ENCODE assay signal across 23 cellular contexts in the genomic region with DNA sequence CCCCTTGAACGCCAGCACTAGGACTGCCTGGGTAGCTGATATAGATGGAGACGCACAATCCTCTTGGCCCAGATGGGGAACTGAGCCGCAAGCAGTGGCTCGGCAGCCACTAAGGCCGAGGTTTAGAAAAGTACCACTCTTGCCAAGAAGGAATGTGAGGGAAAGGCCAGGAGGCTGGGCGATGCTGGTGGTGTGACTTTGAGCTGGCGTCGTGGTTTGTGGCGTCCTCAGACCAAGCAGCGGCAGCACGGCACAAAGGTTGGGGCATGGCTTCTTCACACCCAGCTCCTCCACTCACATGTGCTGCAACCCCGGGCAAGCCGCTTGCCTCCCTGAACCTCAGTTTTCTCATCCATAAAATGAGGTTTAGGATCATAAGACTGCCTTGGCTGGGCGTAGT. TPM values are rescaled to one million over a fixed set of nuclear protein-coding genes. Genes with fewer than 3 reads are reported as not detected.
DNase-seq lines count a peak whose midpoint lies in the region; ATAC-seq, FAIRE-seq and TF ChIP-seq lines count a peak whose summit lies in the region.
"Had no signal": no experiment of that assay in that cellular context is flagged by ENCODE, and none has a peak within 500 bp of the region (broad histone marks: within the 10 kb centered on the region; RNA-seq: fewer than 3 reads in every experiment).

No MANE protein-coding gene starts in this region.

- no peaks in the 10 kb centered on the region for H3K36me3 ChIP-seq in breast epithelium
- H3K36me3 ChIP-seq in H1 (ENCODE audit: control insufficient read depth in 2 of 4, insufficient read depth in 4 of 4, low read length in 3 of 4) = peaks cover 0 to 20% (median 5%) of the 10 kb centered on the region in 4 experiments; a peak in 5 of 8 replicates
- H3K36me3 ChIP-seq in osteoblast (ENCODE audit: insufficient read depth, low read length) = peaks cover 24% of the 10 kb centered on the region
- no peaks in the 10 kb centered on the region for H3K36me3 ChIP-seq in transverse colon

- 0 out of 2 replicates have a peak overlapping the region, but pooled peaks have one; percentile 13 for H2BK5ac ChIP-seq in H1 (ENCODE audit: low read depth, low read length)

- no peak overlapping the region for H2AFZ ChIP-seq in H1 (ENCODE audit: low read length)
- no peak overlapping the region for H2AFZ ChIP-seq in osteoblast (ENCODE audit: low read length)

- H4K5ac ChIP-seq in H1 (ENCODE audit: insufficient read length, low read depth, low read length) = no peak overlapping the region

- H3K4ac ChIP-seq in H1 (replicated peaks; ENCODE audit: insufficient read length, low read depth, low read length) = no peak overlapping the region

- no peaks in the 10 kb centered on the region for H3K27me3 ChIP-seq in breast epithelium
- no peaks in the 10 kb centered on the region for H3K27me3 ChIP-seq in H1 (replicated peaks in 1 of 4; ENCODE audit: control insufficient read depth in 3 of 4, extremely low read depth in 1 of 4, insufficient read depth in 3 of 4, low read length in 3 of 4)
- no peaks in the 10 kb centered on the region for H3K27me3 ChIP-seq in osteoblast (ENCODE audit: insufficient read depth, low read length)
- H3K27me3 ChIP-seq in transverse colon = no peaks in the 10 kb centered on the region
- H3K27me3 ChIP-seq: SJSA1 had no signal

- TF ChIP-seq CTCF in breast epithelium (IDR thresholded peaks at IDR 0.05) (no peak), MCF 10A (IDR thresholded peaks at IDR 0.05; ENCODE audit: unreplicated experiment) (no peak), H1 (IDR thresholded peaks at IDR 0.05; ENCODE audit: control extremely low read depth in 1 of 3, insufficient read depth in 1 of 3, low read depth in 1 of 3, low read length in 3 of 3) (no peak), osteoblast (IDR thresholded peaks at IDR 0.05; ENCODE audit: extremely low read depth, low read depth, low read length) (no peak), transverse colon (IDR thresholded peaks at IDR 0.05) (no peak)

- no peak overlapping the region for H3K18ac ChIP-seq in H1 (ENCODE audit: extremely low read depth, low read length)

- H3K79me2 ChIP-seq in H1 (ENCODE audit: control insufficient read depth in 1 of 2, insufficient read depth in 2 of 2, low read length in 2 of 2) = peaks cover 0 to 10% of the 10 kb centered on the region in 2 experiments; a peak in 1 of 4 replicates
- H3K79me2 ChIP-seq in osteoblast (ENCODE audit: insufficient read depth, low read length) = peaks cover 35% of the 10 kb centered on the region

- POLR2A ChIA-PET in MCF 10A (lab: Yijun Ruan, JAX) = no interaction called here
- POLR2A ChIA-PET in H1 (lab: Charles Lee; ENCODE audit: partially characterized antibody) = no interaction called here

- intact Hi-C loops in breast epithelium (cut with DNase I; ENCODE audit: low total_unique reads) = no loop called here
- intact Hi-C loops in MCF 10A (cut with micrococcal nuclease) = no loop called here
- intact Hi-C loops in transverse colon (cut with DNase I; ENCODE audit: low total_unique reads) = no loop called here
- intact Hi-C loops in activated naive CD4-positive, alpha-beta T cell treated with anti-CD3 and anti-CD28 coated beads for 36 hours (cut with micrococcal nuclease) = no loop called here

- H3K56ac ChIP-seq in H1 (replicated peaks; ENCODE audit: insufficient read length, low read depth, low read length) = no peak overlapping the region

- no peak for FAIRE-seq in H1 (lab: Jason Lieb, UNC)
- FAIRE-seq: GM12891, RCC 7860 had no signal

- no peaks in the 10 kb centered on the region for H3K4me1 Mint-ChIP-seq in MCF 10A (ENCODE audit: insufficient read depth, unreplicated experiment)
- peaks cover 2% of the 10 kb centered on the region for H3K4me1 Mint-ChIP-seq in activated naive CD4-positive, alpha-beta T cell treated with anti-CD3 and anti-CD28 coated beads for 36 hours (ENCODE audit: low read depth)

- no peak overlapping the region for H3K27ac Mint-ChIP-seq in MCF 10A (ENCODE audit: low read depth, unreplicated experiment)
- no peak overlapping the region for H3K27ac Mint-ChIP-seq in activated naive CD4-positive, alpha-beta T cell treated with anti-CD3 and anti-CD28 coated beads for 36 hours
- H3K27ac Mint-ChIP-seq: CD8-positive, alpha-beta T cell had no signal

- H3K4me2 ChIP-seq in H1 (ENCODE audit: insufficient read depth in 1 of 2, low read depth in 2 of 2, low read length in 2 of 2) = no peak overlapping the region
- no peak overlapping the region for H3K4me2 ChIP-seq in osteoblast (ENCODE audit: insufficient read depth, low read length)

- TF ChIP-seq RAD21 in H1 (IDR thresholded peaks at IDR 0.05 in 1 of 2, conservative IDR thresholded peaks at IDR 0.05 in 1 of 2; ENCODE audit: low read depth in 2 of 2, low read length in 2 of 2) = no peak

- no peak overlapping the region for H3K4me3 ChIP-seq in breast epithelium
- no peak overlapping the region for H3K4me3 ChIP-seq in H1 (ENCODE audit: extremely low read depth in 1 of 4, insufficient read depth in 2 of 4, low read depth in 3 of 4, low read length in 4 of 4)
- no peak overlapping the region for H3K4me3 ChIP-seq in osteoblast (ENCODE audit: insufficient read depth, low read length)
- no peak overlapping the region for H3K4me3 ChIP-seq in transverse colon
- H3K4me3 ChIP-seq: SJSA1 had no signal

- DNase-seq in breast epithelium (ENCODE audit: low spot score in 2 of 2) (no peak), MCF 10A (ENCODE audit: unreplicated experiment) (no peak), H1 (ENCODE audit: low read depth in 1 of 2, low spot score in 2 of 2) (no peak), osteoblast (ENCODE audit: insufficient read length, low spot score, missing footprints) (peak; percentile 81), transverse colon (no peak), inferior parietal cortex (ENCODE audit: extremely low spot score) (no peak)
- DNase-seq in activated naive CD4-positive, alpha-beta T cell treated with anti-CD3 and anti-CD28 coated beads for 36 hours = no peak
- DNase-seq: 8988T; C1 segment of cervical spinal cord; CD8-positive, alpha-beta T cell; DMS153; KBM-7; NCI-H1105; NCI-H2029 treated with DMSO at 0.1 percent for 48 hours; NCI-H345; NCI-H524 treated with DMSO at 0.1 percent for 48 hours; NCI-H82; OCI-M1 had no signal

- H3K9me3 ChIP-seq in breast epithelium (no peaks in the 10 kb centered on the region), H1 (ENCODE audit: insufficient read depth in 2 of 2, low read depth in 1 of 2, low read length in 1 of 2) (no peaks in the 10 kb centered on the region), osteoblast (ENCODE audit: low read depth, low read length) (no peaks in the 10 kb centered on the region), transverse colon (no peaks in the 10 kb centered on the region)
- H3K9me3 ChIP-seq: SJSA1 had no signal

- H3K27me3 Mint-ChIP-seq in MCF 10A (ENCODE audit: insufficient read depth, unreplicated experiment) = no peaks in the 10 kb centered on the region
- no peaks in the 10 kb centered on the region for H3K27me3 Mint-ChIP-seq in activated naive CD4-positive, alpha-beta T cell treated with anti-CD3 and anti-CD28 coated beads for 36 hours (ENCODE audit: low read depth)

- H3K23ac ChIP-seq in H1 (ENCODE audit: insufficient read length) = no peak overlapping the region

- H3K9ac ChIP-seq in H1 (replicated peaks in 1 of 4; ENCODE audit: extremely low read depth in 1 of 4, low read depth in 3 of 4, low read length in 3 of 4) = no peak overlapping the region

- H2AK5ac ChIP-seq in H1 (ENCODE audit: low read depth, low read length) = no peak overlapping the region

- H4K91ac ChIP-seq in H1 (replicated peaks; ENCODE audit: insufficient read length, low read length) = no peak overlapping the region

- in situ Hi-C loops in transverse colon (cut with MboI; ENCODE audit: low pct_ligation_motif_present in 1 of 4, low pct_unique_long_range_greater_than_20kb in 1 of 4, low sequenced_read_pairs in 3 of 4) = no loop called here

- TF ChIP-seq EP300 in H1 (IDR thresholded peaks at IDR 0.05; ENCODE audit: borderline replicate concordance in 1 of 2, low read depth in 2 of 2, low read length in 2 of 2) (no peak), transverse colon (IDR thresholded peaks at IDR 0.05; ENCODE audit: low read depth) (no peak)

- H3K4me3 Mint-ChIP-seq in MCF 10A (ENCODE audit: unreplicated experiment) = no peak overlapping the region
- H3K4me3 Mint-ChIP-seq in activated naive CD4-positive, alpha-beta T cell treated with anti-CD3 and anti-CD28 coated beads for 36 hours = no peak overlapping the region
- H3K4me3 Mint-ChIP-seq: CD8-positive, alpha-beta T cell had no signal

- H4K20me1 ChIP-seq in H1 (replicated peaks in 1 of 2; ENCODE audit: control insufficient read depth in 1 of 2, insufficient read depth in 2 of 2, low read length in 2 of 2) (peaks cover 7 to 8% of the 10 kb centered on the region in 2 experiments), osteoblast (ENCODE audit: insufficient read depth, low read length) (peaks cover 25% of the 10 kb centered on the region)

- WGBS in H1 (ENCODE audit: extremely low coverage in 1 of 2, insufficient coverage in 1 of 2, insufficient read length in 1 of 2, insufficient replicate concordance in 2 of 2, low coverage in 1 of 2, low lambda C conversion rate in 2 of 2, missing lambda C conversion rate in 1 of 2), 2 experiments = 91% methylated on average over 14 of the region's 14 CpGs; no CpG with 5 or more reads in 1 of the 2 experiments
- 90% methylated on average over 14 of the region's 14 CpGs; no CpG with 5 or more reads in 1 of the 2 donors for WGBS in transverse colon (ENCODE audit: low coverage in 1 of 2), 2 donors

- H3K9me3 Mint-ChIP-seq in MCF 10A (ENCODE audit: unreplicated experiment) = no peaks in the 10 kb centered on the region
- H3K9me3 Mint-ChIP-seq in activated naive CD4-positive, alpha-beta T cell treated with anti-CD3 and anti-CD28 coated beads for 36 hours = no peaks in the 10 kb centered on the region
- H3K9me3 Mint-ChIP-seq: CD8-positive, alpha-beta T cell had no signal

- H4K8ac ChIP-seq in H1 (ENCODE audit: extremely low read depth, insufficient read depth, low read length) = no peak overlapping the region; the same call in 1 of the 2 replicates

- H2BK20ac ChIP-seq in H1 (ENCODE audit: low read length) = no peak overlapping the region

- peaks cover 10% of the 10 kb centered on the region for H3K79me1 ChIP-seq in H1 (ENCODE audit: low read depth, low read length)

- H3K36me3 Mint-ChIP-seq in MCF 10A (ENCODE audit: insufficient read depth, unreplicated experiment) = peaks cover 35% of the 10 kb centered on the region
- peaks cover 20% of the 10 kb centered on the region for H3K36me3 Mint-ChIP-seq in activated naive CD4-positive, alpha-beta T cell treated with anti-CD3 and anti-CD28 coated beads for 36 hours (ENCODE audit: low read depth)

- CTCF ChIA-PET in MCF 10A (lab: Yijun Ruan, JAX) = interaction anchor here (2.4 to 3.8 kb wide), 2 partner anchors 14 to 99 kb away, joined by 7 to 22 read pairs; a partner anchor contains a TSS
- CTCF ChIA-PET in H1 (lab: Charles Lee; ENCODE audit: partially characterized antibody) = interaction anchor here (1.0 to 14.2 kb wide), 3 partner anchors 10 to 49 kb away, joined by 3 to 120 read pairs (median 4); no protein-coding TSS in a partner anchor
- CTCF ChIA-PET in activated naive CD4-positive, alpha-beta T cell treated with anti-CD3 and anti-CD28 coated beads for 36 hours (lab: Charles Lee) = interaction anchor here (0.7 to 0.8 kb wide), 2 partner anchors 100 to 115 kb away, joined by 3 to 5 read pairs; a partner anchor contains a TSS

- H3K4me1 ChIP-seq in breast epithelium (peaks cover 7 to 26% of the 10 kb centered on the region in 2 donors), H1 (replicated peaks in 1 of 4; ENCODE audit: control insufficient read depth in 3 of 4, insufficient read depth in 4 of 4, low read length in 3 of 4) (peaks cover 1 to 5% (median 3%) of the 10 kb centered on the region in 4 experiments), osteoblast (ENCODE audit: insufficient read depth, low read length) (peaks cover 8% of the 10 kb centered on the region), transverse colon (peaks cover 19 to 49% (median 25%) of the 10 kb centered on the region in 4 donors)
- H3K4me1 ChIP-seq: SJSA1 had no signal

- H2BK12ac ChIP-seq in H1 (ENCODE audit: low read depth, low read length) = no peak overlapping the region

- 0 out of 2 replicates have a peak, but pooled peaks cover 2% of the 10 kb centered on the region for H3K23me2 ChIP-seq in H1 (ENCODE audit: low read depth, low read length)

- no peak overlapping the region for H2BK120ac ChIP-seq in H1 (replicated peaks; ENCODE audit: low read depth, low read length)

- ATAC-seq in HG03378 (IDR thresholded peaks at IDR 0.05; ENCODE audit: unreplicated experiment) = no peak
- ATAC-seq: CD8-positive, alpha-beta T cell; Right ventricle myocardium inferior had no signal

- no TSS peak for BruUV-seq in MCF 10A (replicated peaks; lab: Mats Ljungman, UMichigan)

- no peak overlapping the region for H3K14ac ChIP-seq in H1 (ENCODE audit: insufficient read length)

- H3K27ac ChIP-seq in breast epithelium = peak overlapping the region; percentile 14 to 97
- H3K27ac ChIP-seq in H1 (ENCODE audit: low read depth, low read length) = no peak overlapping the region
- H3K27ac ChIP-seq in osteoblast (ENCODE audit: low read depth, low read length) = no peak overlapping the region
- peak overlapping the region; percentile 39 to 65 (median 59) for H3K27ac ChIP-seq in transverse colon
- H3K27ac ChIP-seq: SJSA1 had no signal

- TF ChIP-seq POLR2A in breast epithelium (IDR thresholded peaks at IDR 0.05) (no peak), H1 (IDR thresholded peaks at IDR 0.05; ENCODE audit: control extremely low read depth in 1 of 2, low read depth in 2 of 2, low read length in 2 of 2) (no peak), transverse colon (IDR thresholded peaks at IDR 0.05) (no peak)

- no peak overlapping the region for H2BK15ac ChIP-seq in H1 (ENCODE audit: low read length)

RNA-seq across cellular contexts. Expression of a gene that starts 15.6 kb away (rescaled TPM):
- 10 to 100 TPM; 44.0 to 76.8 (median 48.2) TPM for total RNA-seq in breast epithelium
- 23.1 and 23.3 TPM in 2 replicates for total RNA-seq in MCF 10A (2022)
- 33.7 and 35.6 TPM in 2 replicates for total RNA-seq in H1 (2021; fragmentation: NEBNext Ultra II Directional; extraction: Animal tissue kit (Norgen Biotek cat#: 25700))
- 52.9 and 61.8 TPM in 2 replicates for polyA plus RNA-seq in H1 (2011; rRNA removed)
- 38.7 TPM for polyA plus RNA-seq in H1 (2011; cell fraction: cytosol; rRNA removed)
- 50.3 TPM for polyA plus RNA-seq in H1 (2011; cell fraction: nucleus; rRNA removed)
- 35.6 to 46.5 TPM (median 40.8 TPM) in 4 replicates for polyA plus RNA-seq in H1 (2012, experiment 1 of 2)
- polyA plus RNA-seq in H1 (2012, experiment 2 of 2) = 33.9 TPM
- polyA plus RNA-seq in H1 (2013, experiment 1 of 2) = 25.6 TPM
- polyA plus RNA-seq in H1 (2013, experiment 2 of 2) = 23.7 TPM
- 38.0 and 42.8 TPM in 2 replicates for polyA minus RNA-seq in H1 (2011; rRNA and poly(A)+ RNA removed)
- polyA minus RNA-seq in H1 (2011; cell fraction: cytosol; rRNA and poly(A)+ RNA removed) = 40.1 TPM
- polyA minus RNA-seq in H1 (2011; cell fraction: nucleus; rRNA and poly(A)+ RNA removed) = 25.0 TPM
- 34.5 and 39.1 TPM in 2 replicates for total RNA-seq in osteoblast
- 100 to 1,000 TPM in 1 of 4 donors, 10 to 100 TPM in 2, 1 to 10 TPM in 1; 9.4 to 144 (median 27.4) TPM for total RNA-seq in transverse colon
- total RNA-seq in activated naive CD4-positive, alpha-beta T cell treated with anti-CD3 and anti-CD28 coated beads for 36 hours = 10 to 100 TPM; 38.1 to 38.9 TPM

RNA-seq across cellular contexts. Expression of a gene that starts 25.3 kb away (rescaled TPM):
- total RNA-seq in breast epithelium (100 to 1,000 TPM in 1 of 3 donors, 10 to 100 TPM in 2; 81.9 to 130 (median 84.0) TPM), MCF 10A (2022) (85.3 and 89.7 TPM in 2 replicates), osteoblast (51.8 and 66.6 TPM in 2 replicates), transverse colon (10 to 100 TPM; 16.1 to 83.8 (median 43.4) TPM)
- 149 and 152 TPM in 2 replicates for total RNA-seq in H1 (2021; fragmentation: NEBNext Ultra II Directional; extraction: Animal tissue kit (Norgen Biotek cat#: 25700))
- 35.5 and 42.9 TPM in 2 replicates for polyA plus RNA-seq in H1 (2011; rRNA removed)
- polyA plus RNA-seq in H1 (2011; cell fraction: cytosol; rRNA removed) = 40.4 TPM
- 57.8 TPM for polyA plus RNA-seq in H1 (2011; cell fraction: nucleus; rRNA removed)
- 85.4 to 115 TPM (median 89.7 TPM) in 4 replicates for polyA plus RNA-seq in H1 (2012, experiment 1 of 2)
- polyA plus RNA-seq in H1 (2012, experiment 2 of 2) = 47.2 TPM
- 116 TPM for polyA plus RNA-seq in H1 (2013, experiment 1 of 2)
- 99.8 TPM for polyA plus RNA-seq in H1 (2013, experiment 2 of 2)
- 59.6 and 71.5 TPM in 2 replicates for polyA minus RNA-seq in H1 (2011; rRNA and poly(A)+ RNA removed)
- 418 TPM for polyA minus RNA-seq in H1 (2011; cell fraction: cytosol; rRNA and poly(A)+ RNA removed)
- 41.7 TPM for polyA minus RNA-seq in H1 (2011; cell fraction: nucleus; rRNA and poly(A)+ RNA removed)
- 100 to 1,000 TPM; 234 to 235 TPM for total RNA-seq in activated naive CD4-positive, alpha-beta T cell treated with anti-CD3 and anti-CD28 coated beads for 36 hours

Comparison
In these comparisons a context has a peak if more than half of its experiments do, and no peak if none do; other contexts are left out.
1. H3K27ac ChIP-seq: peak in breast epithelium (2 of 2) and transverse colon (4 of 4); none in H1 (single experiment) and osteoblast (single experiment).